In the genomic region with DNA sequence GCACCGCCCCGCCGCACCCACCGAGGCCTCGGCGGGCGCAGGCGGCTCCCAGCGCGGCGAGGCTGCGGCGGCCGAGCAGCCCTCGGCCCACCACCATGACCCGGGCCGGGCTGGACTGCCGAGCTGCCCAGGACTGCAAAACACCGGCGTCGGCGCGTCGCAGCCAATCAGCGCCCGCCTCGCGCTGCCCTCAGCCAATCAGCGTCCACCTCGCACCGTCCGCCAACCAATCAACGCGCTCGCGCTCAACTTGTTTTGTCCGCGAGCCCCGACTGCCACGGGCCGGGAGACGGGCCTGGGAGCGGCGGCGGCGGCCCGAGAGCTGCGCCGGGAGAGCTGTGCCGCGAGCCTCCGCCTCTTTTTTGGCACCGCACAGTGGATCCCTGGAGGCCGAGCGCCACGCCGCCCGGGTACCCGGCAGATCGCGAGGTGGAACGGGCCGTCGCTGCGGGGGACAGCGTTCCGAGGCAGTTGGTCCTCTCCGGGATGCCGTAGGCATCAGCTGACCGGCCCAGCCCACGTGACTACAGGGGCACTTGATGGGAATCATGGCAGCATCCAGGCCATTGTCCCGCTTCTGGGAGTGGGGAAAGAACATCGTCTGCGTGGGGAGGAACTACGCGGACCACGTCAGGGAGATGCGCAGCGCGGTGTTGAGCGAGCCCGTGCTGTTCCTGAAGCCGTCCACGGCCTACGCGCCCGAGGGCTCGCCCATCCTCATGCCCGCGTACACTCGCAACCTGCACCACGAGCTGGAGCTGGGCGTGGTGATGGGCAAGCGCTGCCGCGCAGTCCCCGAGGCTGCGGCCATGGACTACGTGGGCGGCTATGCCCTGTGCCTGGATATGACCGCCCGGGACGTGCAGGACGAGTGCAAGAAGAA, we compare ENCODE assay signal across 8 cellular contexts. TPM values are rescaled to one million over a fixed set of nuclear protein-coding genes. Genes with fewer than 3 reads are reported as not detected.
DNase-seq lines count a peak whose midpoint lies in the region; ATAC-seq, FAIRE-seq and TF ChIP-seq lines count a peak whose summit lies in the region.

A gene (plus strand): TSS at position 516 of the 883 bp plus-strand sequence. CDS start 33 bp downstream, at position 549.
A gene (minus strand): TSS at position 135 of the 883 bp plus-strand sequence. CDS start 38 bp downstream, at position 97.

- peak within 1 kb of the TSS; percentile 85 for H3K4me3 ChIP-seq in parathyroid adenoma (ENCODE audit: low read depth, low read length)
- peak within 1 kb of the TSS; percentile 74 to 89 for H3K4me3 ChIP-seq in tibial artery

- peaks cover 14% of the 10 kb centered on the region for H3K4me1 ChIP-seq in parathyroid adenoma
- peaks cover 0 to 53% (median 32%) of the 10 kb centered on the region in 4 donors for H3K4me1 ChIP-seq in tibial artery

- peak; percentile 100 for FAIRE-seq in GM12891 (lab: Jason Lieb, UNC)

- H3K27me3 ChIP-seq in parathyroid adenoma (ENCODE audit: control insufficient read depth, insufficient read depth, low read length) (no peaks in the 10 kb centered on the region), tibial artery (no peaks in the 10 kb centered on the region)

- H3K4me2 ChIP-seq in parathyroid adenoma (ENCODE audit: low read length): peak within 1 kb of the TSS; percentile 97

- TF ChIP-seq CTCF in parathyroid adenoma (IDR thresholded peaks at IDR 0.05): no peak
- TF ChIP-seq CTCF in tibial artery (IDR thresholded peaks at IDR 0.05): no peak

- H3K27ac ChIP-seq in parathyroid adenoma: peak within 1 kb of the TSS; percentile 65
- H3K27ac ChIP-seq in tibial artery: peak within 1 kb of the TSS; percentile 77 to 84

- peak within 1 kb of the TSS; percentile 99 for H2AFZ ChIP-seq in parathyroid adenoma

- peak within 1 kb of the TSS; percentile 8 for H3K9ac ChIP-seq in parathyroid adenoma

- intact Hi-C loops in Right ventricle myocardium inferior (cut with DNase I) (loop anchor here (5.0 kb wide), 1 partner anchor 215 kb away; a partner anchor contains a TSS), tibial artery (cut with DNase I; ENCODE audit: low total_unique reads) (loop anchor here (5.0 kb wide), 1 partner anchor 45 kb away; a partner anchor contains a TSS)

- DNase-seq in GM12891 (ENCODE audit: insufficient read length, low spot score): peak; percentile 98
- peak; percentile 79 for DNase-seq in NCI-H1417 treated with DMSO at 0.1 percent for 48 hours (lab: John Stamatoyannopoulos, UW)
- peak; percentile 40 to 81 for DNase-seq in SW 1271 (lab: John Stamatoyannopoulos, UW)
- peak; percentile 77 for DNase-seq in activated naive CD8-positive, alpha-beta T cell treated with anti-CD3 and anti-CD28 coated beads, Interleukin-2, amount 50 U/mL, for 16 hours (ENCODE audit: low read depth, low spot score)
- DNase-seq in Right ventricle myocardium inferior (ENCODE audit: missing footprints): peak; percentile 96
- peak; percentile 93 to 96 for DNase-seq in tibial artery

- H3K9me3 ChIP-seq in parathyroid adenoma (ENCODE audit: control insufficient read depth, low read length) (no peaks in the 10 kb centered on the region), tibial artery (no peaks in the 10 kb centered on the region)

- peak; percentile 74 for TF ChIP-seq POLR2A in GM12891 (IDR thresholded peaks at IDR 0.05; ENCODE audit: low read depth, low read length)

- H3K36me3 ChIP-seq in parathyroid adenoma (ENCODE audit: control insufficient read depth, insufficient read depth, low read length) (no peaks in the 10 kb centered on the region), tibial artery (peaks cover 10 to 24% (median 13%) of the 10 kb centered on the region in 3 donors)

- peak; percentile 91 for ATAC-seq in HG02798 (IDR thresholded peaks at IDR 0.05; ENCODE audit: poor library complexity, unreplicated experiment)
- peak; percentile 96 for ATAC-seq in Right ventricle myocardium inferior

- peaks cover 42% of the 10 kb centered on the region for H3K79me2 ChIP-seq in parathyroid adenoma

TF ChIP-seq in GM12891, 5 proteins besides CTCF, POLR2A, EP300 and RAD21:
- no peak for TF ChIP-seq PAX5 (IDR thresholded peaks at IDR 0.05; ENCODE audit: insufficient read depth, low read length, severe bottlenecking)
- no peak for TF ChIP-seq SPI1 (IDR thresholded peaks at IDR 0.05; ENCODE audit: low read depth, low read length)
- peak; percentile 80 for TF ChIP-seq POU2F2 (IDR thresholded peaks at IDR 0.05; ENCODE audit: low read depth, low read length)
- TF ChIP-seq TAF1 (IDR thresholded peaks at IDR 0.05; ENCODE audit: low read depth, low read length): peak; percentile 40; the same call in 1 of the 2 replicates
- TF ChIP-seq POLR2AphosphoS5 (IDR thresholded peaks at IDR 0.05; ENCODE audit: low read depth, low read length): peak; percentile 80

RNA-seq across cellular contexts. Expression of the first gene that starts in this region (rescaled TPM):
- 14.1 TPM for polyA plus RNA-seq in GM12891 (2012; ENCODE audit: low read depth, missing spikeins)
- 28.3 TPM for total RNA-seq in Right ventricle myocardium inferior

RNA-seq across cellular contexts. Expression of the second gene that starts in this region (rescaled TPM):
- 15.7 TPM for polyA plus RNA-seq in GM12891 (2012; ENCODE audit: low read depth, missing spikeins)
- 171 TPM for total RNA-seq in Right ventricle myocardium inferior

Comparison
In these comparisons a context has a peak if more than half of its experiments do, and no peak if none do; other contexts are left out.
1. Peak in every context shown above with its lines: DNase-seq, ATAC-seq, H3K4me3 ChIP-seq and H3K27ac ChIP-seq.